8 cellular contexts compared by ENCODE assay signal in genomic region chr6:138107078-138107751, GRCh38. TPM values are rescaled to one million over a fixed set of nuclear protein-coding genes. Genes with fewer than 3 reads are reported as not detected.
DNase-seq lines count a peak whose midpoint lies in the region; ATAC-seq and TF ChIP-seq lines count a peak whose summit lies in the region.

Gene PERP, minus strand, starts transcription at chr6:138107419. Its CDS starts 79 bp downstream, at chr6:138107340.

- in situ Hi-C loops in SK-MEL-5 (cut with HindIII; ENCODE audit: low pct_unique_long_range_greater_than_20kb, low sequenced_read_pairs), result no loop called here

- peak within 1 kb of the TSS; percentile 92 for H2AFZ ChIP-seq in parathyroid adenoma

- H3K27ac Mint-ChIP-seq in activated naive CD4-positive, alpha-beta T cell treated with anti-CD3 and anti-CD28 coated beads, Interleukin-2, amount 50 U/mL, for 72 hours, result peak within 1 kb of the TSS; percentile 88 to 93

- H3K9me3 Mint-ChIP-seq in activated naive CD4-positive, alpha-beta T cell treated with anti-CD3 and anti-CD28 coated beads, Interleukin-2, amount 50 U/mL, for 72 hours, result no peaks in the 10 kb centered on the region

- H3K36me3 Mint-ChIP-seq in activated naive CD4-positive, alpha-beta T cell treated with anti-CD3 and anti-CD28 coated beads, Interleukin-2, amount 50 U/mL, for 72 hours, result no peaks in the 10 kb centered on the region

- H3K27ac ChIP-seq in parathyroid adenoma (peak within 1 kb of the TSS; percentile 80), tibial artery (peak within 1 kb of the TSS; percentile 78 to 80)

- TF ChIP-seq CTCF in parathyroid adenoma (IDR thresholded peaks at IDR 0.05) (peak; percentile 9), tibial artery (IDR thresholded peaks at IDR 0.05) (no peak)

- intact Hi-C loops in Right ventricle myocardium inferior (cut with DNase I), result loop anchor here (5.0 to 10.0 kb wide), 3 partner anchors 295 to 438 kb away; partner anchors contain the start of gene HEBP2
- intact Hi-C loops in tibial artery (cut with DNase I; ENCODE audit: low total_unique reads), result loop anchor here (5.0 kb wide), 1 partner anchor 105 kb away; no protein-coding TSS in a partner anchor

- no peaks in the 10 kb centered on the region for H3K79me2 ChIP-seq in parathyroid adenoma

- H3K36me3 ChIP-seq in parathyroid adenoma (ENCODE audit: control insufficient read depth, insufficient read depth, low read length), result no peaks in the 10 kb centered on the region
- H3K36me3 ChIP-seq in tibial artery, result no peaks in the 10 kb centered on the region

- H3K4me3 ChIP-seq in parathyroid adenoma (ENCODE audit: low read depth, low read length) (peak within 1 kb of the TSS; percentile 73), tibial artery (peak within 1 kb of the TSS; percentile 91 to 95)

- no peaks in the 10 kb centered on the region for H3K27me3 ChIP-seq in parathyroid adenoma (ENCODE audit: control insufficient read depth, insufficient read depth, low read length)
- no peaks in the 10 kb centered on the region for H3K27me3 ChIP-seq in tibial artery

- ATAC-seq in GM18519 (IDR thresholded peaks at IDR 0.05; ENCODE audit: low FRiP score, unreplicated experiment) (peak; percentile 47), HG03159 (IDR thresholded peaks at IDR 0.05; ENCODE audit: unreplicated experiment) (peak; percentile 59), Right ventricle myocardium inferior (peak; percentile 88)
- peak; percentile 95 for ATAC-seq in activated naive CD4-positive, alpha-beta T cell treated with anti-CD3 and anti-CD28 coated beads, Interleukin-2, amount 50 U/mL, for 72 hours

- H3K4me1 ChIP-seq in parathyroid adenoma, result peaks cover 5% of the 10 kb centered on the region
- peaks cover 0 to 28% (median 11%) of the 10 kb centered on the region in 4 donors for H3K4me1 ChIP-seq in tibial artery

- peak within 1 kb of the TSS; percentile 89 for H3K9ac ChIP-seq in parathyroid adenoma

- peak within 1 kb of the TSS; percentile 97 for H3K4me2 ChIP-seq in parathyroid adenoma (ENCODE audit: low read length)

- DNase-seq in A172 (ENCODE audit: low spot score) (peak; percentile 51), SK-MEL-5 (ENCODE audit: low read depth, low spot score) (peak; percentile 44), Right ventricle myocardium inferior (ENCODE audit: missing footprints) (peak; percentile 83), tibial artery (peak; percentile 63 to 80)
- DNase-seq in activated naive CD4-positive, alpha-beta T cell treated with anti-CD3 and anti-CD28 coated beads, Interleukin-2, amount 50 U/mL, for 72 hours (ENCODE audit: low spot score in 2 of 2), result peak; percentile 66 to 70

- H3K9me3 ChIP-seq in parathyroid adenoma (ENCODE audit: control insufficient read depth, low read length) (no peaks in the 10 kb centered on the region), tibial artery (no peaks in the 10 kb centered on the region)

RNA-seq across cellular contexts. Expression of gene PERP, which starts in this region (rescaled TPM):
- 71.5 and 96.5 TPM in 2 replicates for total RNA-seq in A172 (2014; rRNA removed; shearing (Covaris generic))
- total RNA-seq in SK-MEL-5 (2014; rRNA removed; shearing (Covaris generic)), result 33.1 and 38.0 TPM in 2 replicates
- 56.7 and 60.9 TPM in 2 replicates for polyA plus RNA-seq in SK-MEL-5 (2015; cell fraction: cytosol; rRNA removed)
- 6.9 and 8.4 TPM in 2 replicates for polyA plus RNA-seq in SK-MEL-5 (2015; cell fraction: nucleus; rRNA removed)
- total RNA-seq in activated naive CD4-positive, alpha-beta T cell treated with anti-CD3 and anti-CD28 coated beads, Interleukin-2, amount 50 U/mL, for 72 hours, result 1 to 10 TPM; 2.2 to 5.7 TPM
- total RNA-seq in Right ventricle myocardium inferior, result 49.1 TPM

Comparison
In these comparisons a context has a peak if more than half of its experiments do, and no peak if none do; other contexts are left out.
1. Peak in every context shown above with its lines: DNase-seq, ATAC-seq, H3K4me3 ChIP-seq and H3K27ac ChIP-seq.